25 cellular contexts compared by ENCODE assay signal in the genomic region with DNA sequence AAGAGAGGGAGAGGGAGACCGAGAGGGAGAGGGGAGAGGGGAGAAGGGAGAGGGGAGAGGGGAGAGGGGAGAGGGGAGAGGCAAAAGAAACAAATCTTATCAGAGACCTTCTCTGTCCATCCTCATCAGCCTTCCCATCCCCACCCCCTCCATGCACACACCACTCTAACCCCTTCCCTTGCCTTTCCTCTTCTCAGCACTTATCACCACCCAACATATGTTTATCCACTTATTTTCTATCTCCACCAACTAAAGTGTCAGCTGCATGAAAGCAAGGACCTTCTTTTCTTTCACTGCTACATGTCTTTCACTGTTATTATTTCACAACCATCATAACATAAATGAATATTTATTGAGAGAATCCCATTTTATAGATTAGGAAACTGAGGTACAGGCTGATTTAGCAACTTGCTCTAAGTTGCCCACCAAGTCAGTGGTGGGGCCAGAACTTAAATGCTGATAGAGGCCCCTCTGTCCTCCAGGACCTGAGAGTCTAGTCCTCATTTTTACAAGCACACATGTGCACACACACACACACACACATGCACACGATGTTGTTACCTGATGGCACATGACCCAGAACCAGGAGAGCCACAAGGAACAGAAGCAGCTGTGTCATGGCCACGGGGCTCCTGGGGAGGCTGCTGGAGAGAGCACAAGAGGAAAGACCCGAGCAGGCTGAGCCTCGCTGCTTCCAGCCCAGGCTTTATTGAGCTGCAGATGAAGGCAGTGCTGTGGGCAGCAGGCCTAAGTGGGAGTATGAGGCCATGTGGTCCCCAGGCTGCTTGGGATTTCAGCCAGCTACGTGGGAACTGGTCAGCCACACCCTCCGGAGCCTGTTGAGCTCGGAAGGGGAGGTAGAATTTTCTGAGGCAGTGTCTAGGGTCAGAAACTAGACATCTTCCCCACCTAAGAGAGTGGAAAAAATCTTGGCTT. TPM values are rescaled to one million over a fixed set of nuclear protein-coding genes. Genes with fewer than 3 reads are reported as not detected.
DNase-seq lines count a peak whose midpoint lies in the region; ATAC-seq and TF ChIP-seq lines count a peak whose summit lies in the region.
"Had no signal": no experiment of that assay in that cellular context is flagged by ENCODE, and none has a peak within 500 bp of the region (broad histone marks: within the 10 kb centered on the region; RNA-seq: fewer than 3 reads in every experiment).

No MANE protein-coding gene starts in this region.

- no peaks in the 10 kb centered on the region for H3K9me3 ChIP-seq in mesenchymal stem cell (ENCODE audit: control insufficient read depth, low read length)
- H3K9me3 ChIP-seq: neutrophil, prostate gland had no signal

- H2BK12ac ChIP-seq in mesenchymal stem cell (ENCODE audit: low read length in 2 of 2): no peak overlapping the region

- WGBS in mesenchymal stem cell: 50% methylated on average over 5 of the region's 8 CpGs

- no peak overlapping the region for H2BK15ac ChIP-seq in mesenchymal stem cell (ENCODE audit: low read depth, poor library complexity, severe bottlenecking)

- no peaks in the 10 kb centered on the region for H3K4me1 Mint-ChIP-seq in endothelial cell (ENCODE audit: unreplicated experiment)
- H3K4me1 Mint-ChIP-seq in stimulated activated naive CD8-positive, alpha-beta T cell treated with anti-CD3 and anti-CD28 coated beads, Interleukin-15, amount 100 ng/mL, for 72 hours: peaks cover 20% of the 10 kb centered on the region
- H3K4me1 Mint-ChIP-seq: activated CD8-positive, alpha-beta memory T cell treated with anti-CD3 and anti-CD28 coated beads, Interleukin-2, amount 10 ng/mL, durations not matched to agents 7 days and 5 days; endodermal cell had no signal

- H3K27me3 ChIP-seq in mesenchymal stem cell (ENCODE audit: control insufficient read depth in 1 of 2, insufficient read depth in 1 of 2, low read length in 2 of 2): peaks cover 11 to 16% of the 10 kb centered on the region in 2 experiments
- H3K27me3 ChIP-seq: cardiac muscle cell had no signal

- H3K23ac ChIP-seq in mesenchymal stem cell (ENCODE audit: low read length in 2 of 2): no peak overlapping the region

- H3K27me3 Mint-ChIP-seq in endothelial cell (ENCODE audit: unreplicated experiment): peaks cover 29% of the 10 kb centered on the region
- peaks cover 58% of the 10 kb centered on the region for H3K27me3 Mint-ChIP-seq in stimulated activated naive CD8-positive, alpha-beta T cell treated with anti-CD3 and anti-CD28 coated beads, Interleukin-15, amount 100 ng/mL, for 72 hours

- H3K4me3 Mint-ChIP-seq in endothelial cell (ENCODE audit: unreplicated experiment): peak overlapping the region; percentile 82
- H3K4me3 Mint-ChIP-seq in stimulated activated naive CD8-positive, alpha-beta T cell treated with anti-CD3 and anti-CD28 coated beads, Interleukin-15, amount 100 ng/mL, for 72 hours: no peak overlapping the region
- H3K4me3 Mint-ChIP-seq: activated CD8-positive, alpha-beta memory T cell treated with anti-CD3 and anti-CD28 coated beads, Interleukin-2, amount 10 ng/mL, durations not matched to agents 7 days and 5 days; CD8-positive, alpha-beta T cell; endodermal cell; T-helper 17 cell had no signal

- H3K36me3 Mint-ChIP-seq in endothelial cell (ENCODE audit: low read depth, unreplicated experiment): peaks cover 6% of the 10 kb centered on the region
- H3K36me3 Mint-ChIP-seq: CD8-positive, alpha-beta T cell had no signal

- no peak overlapping the region for H2BK5ac ChIP-seq in mesenchymal stem cell (ENCODE audit: low read depth, low read length, poor library complexity, severe bottlenecking)

- H2AFZ ChIP-seq in mesenchymal stem cell (ENCODE audit: low read depth, low read length): no peak overlapping the region

- DNase-seq in AG10803 (ENCODE audit: low read depth): peak; percentile 25
- DNase-seq in M059J (ENCODE audit: low read depth): peak; percentile 24
- no peak for DNase-seq in endothelial cell (ENCODE audit: low spot score)
- DNase-seq in mesenchymal stem cell: no peak
- no peak for DNase-seq in MV-4-11 (lab: John Stamatoyannopoulos, UW)
- no peak for DNase-seq in stimulated activated naive CD8-positive, alpha-beta T cell treated with anti-CD3 and anti-CD28 coated beads, Interleukin-15, amount 100 ng/mL, for 72 hours
- no peak for DNase-seq in activated CD4-positive, alpha-beta T cell treated with anti-CD3 and anti-CD28 coated beads for 4 hours
- DNase-seq: activated CD4-positive, alpha-beta T cell treated with anti-CD3 and anti-CD28 coated beads, Interleukin-2, amount 50 U/mL, for 1 hour; activated CD8-positive, alpha-beta memory T cell treated with anti-CD3 and anti-CD28 coated beads, Interleukin-2, amount 10 ng/mL, durations not matched to agents 7 days and 5 days; activated naive CD4-positive, alpha-beta T cell treated with anti-CD3 and anti-CD28 coated beads, Interleukin-2, amount 50 U/mL, for 16 hours; AML-193; CD8-positive, alpha-beta T cell; endodermal cell; H7; NCI-H2171 treated with DMSO at 0.1 percent for 48 hours; NCI-H524 treated with DMSO at 0.1 percent for 48 hours; T-helper 17 cell had no signal

- peaks cover 24% of the 10 kb centered on the region for H3K9me3 Mint-ChIP-seq in endothelial cell (ENCODE audit: unreplicated experiment)
- peaks cover 0 to 5% of the 10 kb centered on the region in 2 donors for H3K9me3 Mint-ChIP-seq in stimulated activated naive CD8-positive, alpha-beta T cell treated with anti-CD3 and anti-CD28 coated beads, Interleukin-15, amount 100 ng/mL, for 72 hours
- H3K9me3 Mint-ChIP-seq: CD8-positive, alpha-beta T cell had no signal

- H3K14ac ChIP-seq in mesenchymal stem cell (ENCODE audit: low read length in 2 of 2): no peak overlapping the region

- H2BK120ac ChIP-seq in mesenchymal stem cell (ENCODE audit: low read depth, low read length): no peak overlapping the region

- ATAC-seq in stimulated activated naive CD8-positive, alpha-beta T cell treated with anti-CD3 and anti-CD28 coated beads, Interleukin-15, amount 100 ng/mL, for 72 hours: no peak
- ATAC-seq: activated CD8-positive, alpha-beta memory T cell treated with anti-CD3 and anti-CD28 coated beads, Interleukin-2, amount 10 ng/mL, durations not matched to agents 7 days and 5 days; CD8-positive, alpha-beta T cell; T-helper 17 cell had no signal

- H4K91ac ChIP-seq in mesenchymal stem cell (ENCODE audit: low read length): peak overlapping the region; percentile 4

- H3K27ac Mint-ChIP-seq in endothelial cell (ENCODE audit: unreplicated experiment): peak overlapping the region; percentile 49
- H3K27ac Mint-ChIP-seq in stimulated activated naive CD8-positive, alpha-beta T cell treated with anti-CD3 and anti-CD28 coated beads, Interleukin-15, amount 100 ng/mL, for 72 hours: no peak overlapping the region
- H3K27ac Mint-ChIP-seq: activated CD8-positive, alpha-beta memory T cell treated with anti-CD3 and anti-CD28 coated beads, Interleukin-2, amount 10 ng/mL, durations not matched to agents 7 days and 5 days; CD8-positive, alpha-beta T cell; endodermal cell; memory B cell; T-helper 17 cell had no signal

- H3K18ac ChIP-seq in mesenchymal stem cell (ENCODE audit: low read depth in 1 of 2, low read length in 2 of 2): no peak overlapping the region

- TF ChIP-seq CTCF in AG10803 (conservative IDR thresholded peaks at IDR 0.05; ENCODE audit: low read length): no peak
- TF ChIP-seq CTCF in endothelial cell (IDR thresholded peaks at IDR 0.05; ENCODE audit: unreplicated experiment): no peak

- no peak overlapping the region for H4K8ac ChIP-seq in mesenchymal stem cell (ENCODE audit: low read length)

- no peaks in the 10 kb centered on the region for H3K4me1 ChIP-seq in mesenchymal stem cell (ENCODE audit: control insufficient read depth, insufficient read depth, low read depth, low read length)
- H3K4me1 ChIP-seq: prostate gland had no signal

- H2AK5ac ChIP-seq in mesenchymal stem cell (ENCODE audit: low read length, severe bottlenecking): no peak overlapping the region

- H3K4me3 ChIP-seq in AG10803 (ENCODE audit: low read length) (no peak overlapping the region), mesenchymal stem cell (ENCODE audit: insufficient read depth in 1 of 2, low read depth in 1 of 2, low read length in 2 of 2) (no peak overlapping the region)
- H3K4me3 ChIP-seq: cardiac muscle cell, prostate gland, SK-N-MC had no signal

- H3K4ac ChIP-seq in mesenchymal stem cell (ENCODE audit: low read depth in 1 of 2, low read length in 2 of 2): no peak overlapping the region

- no peaks in the 10 kb centered on the region for H3K36me3 ChIP-seq in mesenchymal stem cell (ENCODE audit: control insufficient read depth in 1 of 2, insufficient read depth in 2 of 2, low read depth in 1 of 2, low read length in 2 of 2)
- H3K36me3 ChIP-seq: cardiac muscle cell, neutrophil, prostate gland had no signal

- H3K4me2 ChIP-seq in mesenchymal stem cell (ENCODE audit: low read length, poor library complexity, severe bottlenecking): no peak overlapping the region
- H3K4me2 ChIP-seq: KMS-11 had no signal

- H3K9ac ChIP-seq in mesenchymal stem cell (ENCODE audit: low read length): no peak overlapping the region
- H3K9ac ChIP-seq: KMS-11 had no signal

- H3K79me1 ChIP-seq in mesenchymal stem cell (replicated peaks; ENCODE audit: low read length, poor library complexity, severe bottlenecking): no peaks in the 10 kb centered on the region

- H3K27ac ChIP-seq in mesenchymal stem cell (ENCODE audit: low read length, poor library complexity, severe bottlenecking): no peak overlapping the region
- H3K27ac ChIP-seq: cardiac muscle cell, KMS-11, neutrophil, prostate gland, SK-N-MC had no signal

RNA-seq across cellular contexts. Expression of a gene that starts 2.3 kb away (rescaled TPM):
- total RNA-seq in M059J (2014; rRNA removed; shearing (Covaris generic)): not detected in 2 replicates
- total RNA-seq in endothelial cell (ENCODE audit: unreplicated experiment): not detected
- not detected for polyA plus RNA-seq in mesenchymal stem cell (2013, experiment 1 of 2)
- polyA plus RNA-seq in mesenchymal stem cell (2013, experiment 2 of 2): not detected
- total RNA-seq: activated CD8-positive, alpha-beta memory T cell treated with anti-CD3 and anti-CD28 coated beads, Interleukin-2, amount 10 ng/mL, durations not matched to agents 7 days and 5 days; cardiac muscle cell; CD8-positive, alpha-beta T cell; endodermal cell; H7; myocyte; prostate gland; skeletal muscle tissue; T-helper 17 cell had no signal
- polyA plus RNA-seq: cardiac muscle cell had no signal

RNA-seq across cellular contexts. Expression of a gene that starts 2.4 kb away (rescaled TPM):
- not detected in 2 replicates for total RNA-seq in M059J (2014; rRNA removed; shearing (Covaris generic))
- not detected for total RNA-seq in endothelial cell (ENCODE audit: unreplicated experiment)
- not detected for polyA plus RNA-seq in mesenchymal stem cell (2013, experiment 1 of 2)
- not detected for polyA plus RNA-seq in mesenchymal stem cell (2013, experiment 2 of 2)
- total RNA-seq: activated CD8-positive, alpha-beta memory T cell treated with anti-CD3 and anti-CD28 coated beads, Interleukin-2, amount 10 ng/mL, durations not matched to agents 7 days and 5 days; cardiac muscle cell; CD8-positive, alpha-beta T cell; endodermal cell; H7; T-helper 17 cell had no signal
- polyA plus RNA-seq: cardiac muscle cell had no signal

RNA-seq across cellular contexts. Expression of a gene that starts 32.2 kb away (rescaled TPM):
- not detected in 2 replicates for total RNA-seq in M059J (2014; rRNA removed; shearing (Covaris generic))
- not detected for total RNA-seq in endothelial cell (ENCODE audit: unreplicated experiment)
- polyA plus RNA-seq in mesenchymal stem cell (2013, experiment 1 of 2): not detected
- not detected for polyA plus RNA-seq in mesenchymal stem cell (2013, experiment 2 of 2)
- total RNA-seq: activated CD8-positive, alpha-beta memory T cell treated with anti-CD3 and anti-CD28 coated beads, Interleukin-2, amount 10 ng/mL, durations not matched to agents 7 days and 5 days; cardiac muscle cell; CD8-positive, alpha-beta T cell; endodermal cell; H7; myocyte; skeletal muscle tissue; T-helper 17 cell had no signal
- polyA plus RNA-seq: cardiac muscle cell had no signal

RNA-seq across cellular contexts. Expression of a gene that starts 41.6 kb away (rescaled TPM):
- 244 and 248 TPM in 2 replicates for total RNA-seq in M059J (2014; rRNA removed; shearing (Covaris generic))
- 153 TPM for total RNA-seq in endothelial cell (ENCODE audit: unreplicated experiment)
- 291 TPM for polyA plus RNA-seq in mesenchymal stem cell (2013, experiment 1 of 2)
- polyA plus RNA-seq in mesenchymal stem cell (2013, experiment 2 of 2): 287 TPM

Comparison
In these comparisons a context has a peak if more than half of its experiments do, and no peak if none do; other contexts are left out.
1. DNase-seq: peak in AG10803 (single experiment) and M059J (single experiment); none in endothelial cell (single experiment), mesenchymal stem cell (single experiment), MV-4-11 (single experiment), stimulated activated naive CD8-positive, alpha-beta T cell treated with anti-CD3 and anti-CD28 coated beads, Interleukin-15, amount 100 ng/mL, for 72 hours (0 of 2) and activated CD4-positive, alpha-beta T cell treated with anti-CD3 and anti-CD28 coated beads for 4 hours (0 of 2).